Comparison of ENCODE assay signal across 1 cellular context in the genomic region with DNA sequence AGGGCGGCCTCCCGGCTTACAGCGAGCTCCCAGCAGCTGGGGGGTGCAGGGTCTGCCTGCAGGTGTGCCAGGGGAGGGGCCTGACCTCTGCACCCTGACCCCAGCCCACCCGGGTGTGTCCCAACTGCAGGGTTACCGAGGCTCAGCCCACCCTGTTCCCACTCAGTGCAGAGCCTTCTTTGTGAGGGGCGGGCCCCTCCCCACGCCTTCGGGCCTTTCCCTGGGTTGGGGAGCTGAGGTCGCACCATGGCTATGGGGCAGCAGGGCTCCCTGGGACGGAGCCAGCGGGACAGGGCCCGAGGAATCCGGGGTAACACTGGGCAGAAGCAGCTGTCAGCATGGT.
TF ChIP-seq lines count a peak whose summit lies in the region.

No MANE protein-coding gene starts in this region.

TF ChIP-seq in H1, 55 proteins besides CTCF, POLR2A, EP300 and RAD21:
- TF ChIP-seq NANOG (IDR thresholded peaks at IDR 0.05; ENCODE audit: insufficient read depth, low read depth, low read length, poor library complexity, severe bottlenecking) (no peak), ASH2L (IDR thresholded peaks at IDR 0.05; ENCODE audit: low read length) (no peak), TAF1 (IDR thresholded peaks at IDR 0.05; ENCODE audit: low read depth, low read length) (no peak), MAFK (IDR thresholded peaks at IDR 0.05; ENCODE audit: low read depth, low read length) (no peak), SP2 (IDR thresholded peaks at IDR 0.05; ENCODE audit: low read length) (no peak), CHD2 (IDR thresholded peaks at IDR 0.05; ENCODE audit: low read length) (no peak), ZNF274 (IDR thresholded peaks at IDR 0.05; ENCODE audit: borderline replicate concordance, extremely low read depth, low read length) (no peak), RXRA (IDR thresholded peaks at IDR 0.05; ENCODE audit: insufficient read depth, low read depth, low read length) (no peak), TBP (IDR thresholded peaks at IDR 0.05; ENCODE audit: low read depth, low read length) (no peak), SUZ12 (IDR thresholded peaks at IDR 0.05; ENCODE audit: low read length) (no peak), BRCA1 (IDR thresholded peaks at IDR 0.05; ENCODE audit: low read depth, low read length) (no peak)
- TF ChIP-seq, protein P1, sequence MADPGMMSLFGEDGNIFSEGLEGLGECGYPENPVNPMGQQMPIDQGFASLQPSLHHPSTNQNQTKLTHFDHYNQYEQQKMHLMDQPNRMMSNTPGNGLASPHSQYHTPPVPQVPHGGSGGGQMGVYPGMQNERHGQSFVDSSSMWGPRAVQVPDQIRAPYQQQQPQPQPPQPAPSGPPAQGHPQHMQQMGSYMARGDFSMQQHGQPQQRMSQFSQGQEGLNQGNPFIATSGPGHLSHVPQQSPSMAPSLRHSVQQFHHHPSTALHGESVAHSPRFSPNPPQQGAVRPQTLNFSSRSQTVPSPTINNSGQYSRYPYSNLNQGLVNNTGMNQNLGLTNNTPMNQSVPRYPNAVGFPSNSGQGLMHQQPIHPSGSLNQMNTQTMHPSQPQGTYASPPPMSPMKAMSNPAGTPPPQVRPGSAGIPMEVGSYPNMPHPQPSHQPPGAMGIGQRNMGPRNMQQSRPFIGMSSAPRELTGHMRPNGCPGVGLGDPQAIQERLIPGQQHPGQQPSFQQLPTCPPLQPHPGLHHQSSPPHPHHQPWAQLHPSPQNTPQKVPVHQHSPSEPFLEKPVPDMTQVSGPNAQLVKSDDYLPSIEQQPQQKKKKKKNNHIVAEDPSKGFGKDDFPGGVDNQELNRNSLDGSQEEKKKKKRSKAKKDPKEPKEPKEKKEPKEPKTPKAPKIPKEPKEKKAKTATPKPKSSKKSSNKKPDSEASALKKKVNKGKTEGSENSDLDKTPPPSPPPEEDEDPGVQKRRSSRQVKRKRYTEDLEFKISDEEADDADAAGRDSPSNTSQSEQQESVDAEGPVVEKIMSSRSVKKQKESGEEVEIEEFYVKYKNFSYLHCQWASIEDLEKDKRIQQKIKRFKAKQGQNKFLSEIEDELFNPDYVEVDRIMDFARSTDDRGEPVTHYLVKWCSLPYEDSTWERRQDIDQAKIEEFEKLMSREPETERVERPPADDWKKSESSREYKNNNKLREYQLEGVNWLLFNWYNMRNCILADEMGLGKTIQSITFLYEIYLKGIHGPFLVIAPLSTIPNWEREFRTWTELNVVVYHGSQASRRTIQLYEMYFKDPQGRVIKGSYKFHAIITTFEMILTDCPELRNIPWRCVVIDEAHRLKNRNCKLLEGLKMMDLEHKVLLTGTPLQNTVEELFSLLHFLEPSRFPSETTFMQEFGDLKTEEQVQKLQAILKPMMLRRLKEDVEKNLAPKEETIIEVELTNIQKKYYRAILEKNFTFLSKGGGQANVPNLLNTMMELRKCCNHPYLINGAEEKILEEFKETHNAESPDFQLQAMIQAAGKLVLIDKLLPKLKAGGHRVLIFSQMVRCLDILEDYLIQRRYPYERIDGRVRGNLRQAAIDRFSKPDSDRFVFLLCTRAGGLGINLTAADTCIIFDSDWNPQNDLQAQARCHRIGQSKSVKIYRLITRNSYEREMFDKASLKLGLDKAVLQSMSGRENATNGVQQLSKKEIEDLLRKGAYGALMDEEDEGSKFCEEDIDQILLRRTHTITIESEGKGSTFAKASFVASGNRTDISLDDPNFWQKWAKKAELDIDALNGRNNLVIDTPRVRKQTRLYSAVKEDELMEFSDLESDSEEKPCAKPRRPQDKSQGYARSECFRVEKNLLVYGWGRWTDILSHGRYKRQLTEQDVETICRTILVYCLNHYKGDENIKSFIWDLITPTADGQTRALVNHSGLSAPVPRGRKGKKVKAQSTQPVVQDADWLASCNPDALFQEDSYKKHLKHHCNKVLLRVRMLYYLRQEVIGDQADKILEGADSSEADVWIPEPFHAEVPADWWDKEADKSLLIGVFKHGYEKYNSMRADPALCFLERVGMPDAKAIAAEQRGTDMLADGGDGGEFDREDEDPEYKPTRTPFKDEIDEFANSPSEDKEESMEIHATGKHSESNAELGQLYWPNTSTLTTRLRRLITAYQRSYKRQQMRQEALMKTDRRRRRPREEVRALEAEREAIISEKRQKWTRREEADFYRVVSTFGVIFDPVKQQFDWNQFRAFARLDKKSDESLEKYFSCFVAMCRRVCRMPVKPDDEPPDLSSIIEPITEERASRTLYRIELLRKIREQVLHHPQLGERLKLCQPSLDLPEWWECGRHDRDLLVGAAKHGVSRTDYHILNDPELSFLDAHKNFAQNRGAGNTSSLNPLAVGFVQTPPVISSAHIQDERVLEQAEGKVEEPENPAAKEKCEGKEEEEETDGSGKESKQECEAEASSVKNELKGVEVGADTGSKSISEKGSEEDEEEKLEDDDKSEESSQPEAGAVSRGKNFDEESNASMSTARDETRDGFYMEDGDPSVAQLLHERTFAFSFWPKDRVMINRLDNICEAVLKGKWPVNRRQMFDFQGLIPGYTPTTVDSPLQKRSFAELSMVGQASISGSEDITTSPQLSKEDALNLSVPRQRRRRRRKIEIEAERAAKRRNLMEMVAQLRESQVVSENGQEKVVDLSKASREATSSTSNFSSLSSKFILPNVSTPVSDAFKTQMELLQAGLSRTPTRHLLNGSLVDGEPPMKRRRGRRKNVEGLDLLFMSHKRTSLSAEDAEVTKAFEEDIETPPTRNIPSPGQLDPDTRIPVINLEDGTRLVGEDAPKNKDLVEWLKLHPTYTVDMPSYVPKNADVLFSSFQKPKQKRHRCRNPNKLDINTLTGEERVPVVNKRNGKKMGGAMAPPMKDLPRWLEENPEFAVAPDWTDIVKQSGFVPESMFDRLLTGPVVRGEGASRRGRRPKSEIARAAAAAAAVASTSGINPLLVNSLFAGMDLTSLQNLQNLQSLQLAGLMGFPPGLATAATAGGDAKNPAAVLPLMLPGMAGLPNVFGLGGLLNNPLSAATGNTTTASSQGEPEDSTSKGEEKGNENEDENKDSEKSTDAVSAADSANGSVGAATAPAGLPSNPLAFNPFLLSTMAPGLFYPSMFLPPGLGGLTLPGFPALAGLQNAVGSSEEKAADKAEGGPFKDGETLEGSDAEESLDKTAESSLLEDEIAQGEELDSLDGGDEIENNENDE (IDR thresholded peaks at IDR 0.05; ENCODE audit: insufficient replicate concordance, low read length), result no peak
